In the genomic region with DNA sequence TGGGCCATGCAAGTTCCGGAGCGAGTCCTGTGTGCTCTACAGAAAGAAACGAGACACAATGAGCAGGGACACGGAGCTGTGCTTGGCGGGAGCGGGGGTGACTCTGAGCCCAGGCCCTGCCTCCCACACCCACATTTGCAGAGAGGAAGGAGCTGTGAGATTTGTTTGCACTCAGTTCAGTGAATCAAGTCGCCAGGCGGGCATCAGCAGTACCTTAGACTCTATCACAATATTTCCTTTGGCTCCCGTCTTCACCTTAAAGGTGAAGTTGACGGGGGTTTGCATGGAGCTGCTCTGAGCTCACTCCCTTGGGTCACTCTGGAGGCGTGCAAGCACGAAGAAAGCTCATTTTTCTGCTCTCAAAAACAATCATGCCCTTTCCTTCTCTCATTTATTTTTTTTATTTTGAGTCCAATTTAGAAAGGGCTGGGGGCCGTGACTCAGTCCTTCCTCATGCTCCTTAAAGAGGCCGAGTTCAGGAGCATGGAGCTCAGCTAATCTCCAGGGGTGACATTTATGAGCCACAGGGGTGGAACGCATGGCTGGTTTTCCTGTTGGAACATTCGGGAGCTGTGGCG, we compare ENCODE assay signal across 15 cellular contexts.
DNase-seq lines count a peak whose midpoint lies in the region; ATAC-seq and TF ChIP-seq lines count a peak whose summit lies in the region.
"Had no signal": no experiment of that assay in that cellular context is flagged by ENCODE, and none has a peak within 500 bp of the region (broad histone marks: within the 10 kb centered on the region; RNA-seq: fewer than 3 reads in every experiment).

No MANE protein-coding gene starts in this region.

- intact Hi-C loops in posterior vena cava (cut with DNase I) = loop anchor here in 1 of 2 donors (5.0 kb wide), 1 partner anchor 498 kb away; no protein-coding TSS in a partner anchor

- H3K36me3 ChIP-seq in ACC112 (ENCODE audit: insufficient read depth, low read length) (no peaks in the 10 kb centered on the region), MG63 (no peaks in the 10 kb centered on the region), MM.1S (replicated peaks; ENCODE audit: insufficient read depth, low read length) (no peaks in the 10 kb centered on the region)
- H3K36me3 ChIP-seq: ovary had no signal

- no peak overlapping the region for H3K4me2 ChIP-seq in MM.1S (ENCODE audit: low read depth, low read length)

- H3K4me3 ChIP-seq in ACC112 (ENCODE audit: low read depth, low read length) = peak overlapping the region; percentile 17; the same call in 1 of the 2 replicates
- H3K4me3 ChIP-seq in MG63 = no peak overlapping the region
- no peak overlapping the region for H3K4me3 ChIP-seq in MM.1S (ENCODE audit: low read length)
- H3K4me3 ChIP-seq: mucosa of descending colon, ovary had no signal

- H2AFZ ChIP-seq in ACC112 (ENCODE audit: low read length, unreplicated experiment) (no peak overlapping the region), MM.1S (ENCODE audit: low read length) (no peak overlapping the region)

- H3K27me3 ChIP-seq in ACC112 (ENCODE audit: insufficient read depth, low read length) = no peaks in the 10 kb centered on the region
- H3K27me3 ChIP-seq in MG63 = no peaks in the 10 kb centered on the region
- H3K27me3 ChIP-seq in MM.1S (replicated peaks; ENCODE audit: insufficient read depth, low read length) = no peaks in the 10 kb centered on the region
- H3K27me3 ChIP-seq: ovary had no signal

- H3K4me1 ChIP-seq in ACC112 (ENCODE audit: control insufficient read depth, insufficient read depth, low read length, unreplicated experiment) (peaks cover 47% of the 10 kb centered on the region), MM.1S (ENCODE audit: low read length) (no peaks in the 10 kb centered on the region)

- no peak overlapping the region for H3K9ac ChIP-seq in MM.1S (ENCODE audit: low read length)

- DNase-seq in MG63 (peak; percentile 55), dermis blood vessel endothelial cell (peak; percentile 50), posterior vena cava (ENCODE audit: low spot score) (peak; percentile 80), NCI-H1092 (lab: John Stamatoyannopoulos, UW) (no peak), MM.1S (no peak)
- DNase-seq in NK-92 treated with Interleukin-12 subunit alpha and Interleukin-12 subunit beta, amount 100 ng/mL, for 24 hours (lab: John Stamatoyannopoulos, UW) = no peak
- DNase-seq: cerebellar nuclear complex; GDM1; head of caudate nucleus; mucosa of descending colon; ovary; stimulated activated CD4-positive, alpha-beta T cell treated with anti-CD3 and anti-CD28 coated beads, Interleukin-15, amount 100 ng/mL, for 24 hours had no signal

- no peak for TF ChIP-seq CTCF in MM.1S (IDR thresholded peaks at IDR 0.05; ENCODE audit: low read length)

- no peaks in the 10 kb centered on the region for H3K9me2 ChIP-seq in MM.1S (replicated peaks; ENCODE audit: insufficient read depth, low read length)

- H4K20me1 ChIP-seq in MM.1S (ENCODE audit: insufficient read depth, low read length) = no peaks in the 10 kb centered on the region

- H3K27ac ChIP-seq in ACC112 (ENCODE audit: low read depth, low read length) (peak overlapping the region; percentile 99), MM.1S (ENCODE audit: low read length) (no peak overlapping the region)
- H3K27ac ChIP-seq: ovary, RWPE1 had no signal

- no peaks in the 10 kb centered on the region for H3K79me2 ChIP-seq in ACC112 (ENCODE audit: control insufficient read depth, insufficient read depth, low read length, unreplicated experiment)
- H3K79me2 ChIP-seq in MM.1S (ENCODE audit: low read length) = no peaks in the 10 kb centered on the region

- ATAC-seq in GM19023 (IDR thresholded peaks at IDR 0.05; ENCODE audit: unreplicated experiment) = no peak

- H3F3A ChIP-seq in MM.1S (ENCODE audit: insufficient read depth, low read length) = no peaks in the 10 kb centered on the region

- H3K9me3 ChIP-seq in MG63 = no peaks in the 10 kb centered on the region
- no peaks in the 10 kb centered on the region for H3K9me3 ChIP-seq in MM.1S (replicated peaks; ENCODE audit: insufficient read depth, low read length)
- H3K9me3 ChIP-seq: mucosa of descending colon, ovary had no signal

Comparison
In these comparisons a context has a peak if more than half of its experiments do, and no peak if none do; other contexts are left out.
1. DNase-seq: peak in MG63 (single experiment), dermis blood vessel endothelial cell (single experiment) and posterior vena cava (single experiment); none in NCI-H1092 (single experiment), MM.1S (single experiment) and NK-92 treated with Interleukin-12 subunit alpha and Interleukin-12 subunit beta, amount 100 ng/mL, for 24 hours (single experiment).